8 cellular contexts compared by ENCODE assay signal in the genomic region with DNA sequence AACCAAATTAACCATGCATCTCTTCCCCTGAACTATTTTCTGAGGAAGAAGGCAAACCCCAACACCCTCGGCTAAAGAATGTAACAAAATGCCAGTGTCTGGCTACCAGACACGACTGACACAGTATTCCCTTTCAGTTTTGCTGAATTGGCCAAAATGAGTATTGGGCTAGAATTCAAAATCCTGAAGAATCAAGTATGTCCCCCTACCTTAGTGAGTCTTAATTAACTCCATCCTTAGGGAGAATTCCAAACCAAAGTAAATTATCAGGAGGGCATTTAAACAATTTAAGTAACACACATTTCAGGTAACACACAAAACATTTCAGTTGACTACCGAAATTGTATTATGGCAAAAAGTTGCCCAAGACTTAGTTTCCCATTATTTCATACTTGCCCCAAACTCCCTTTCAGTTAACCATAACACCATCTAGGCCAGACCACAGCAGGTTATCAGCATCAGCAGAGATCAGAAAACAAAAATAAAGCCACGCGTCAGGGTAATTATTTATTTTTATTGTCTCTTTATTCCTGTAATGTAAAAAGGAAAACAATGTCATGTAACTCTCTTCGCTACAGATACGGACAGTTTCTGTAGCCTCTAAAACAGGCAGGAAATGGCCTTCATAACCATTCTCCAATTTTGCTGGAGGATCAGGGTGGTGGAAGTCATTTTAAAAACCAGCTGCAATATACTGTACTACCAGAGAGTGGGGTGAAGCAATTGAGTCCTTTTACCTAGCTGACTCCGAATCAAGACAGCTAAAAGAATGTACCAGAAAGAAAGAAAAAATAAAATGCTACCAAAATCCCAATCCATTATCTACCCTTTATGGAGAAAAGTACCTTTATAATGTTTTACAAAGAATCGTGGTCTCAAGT. TPM values are rescaled to one million over a fixed set of nuclear protein-coding genes. Genes with fewer than 3 reads are reported as not detected.
DNase-seq lines count a peak whose midpoint lies in the region; ATAC-seq and TF ChIP-seq lines count a peak whose summit lies in the region.

No MANE protein-coding gene starts in this region.

- peak overlapping the region; percentile 80 for H3K4me2 ChIP-seq in OCI-LY3 (ENCODE audit: low read length)

- H3K27me3 Mint-ChIP-seq in chondrocyte (ENCODE audit: low read depth), result no peaks in the 10 kb centered on the region

- no peak for ATAC-seq in HG03139 (IDR thresholded peaks at IDR 0.05; ENCODE audit: unreplicated experiment)

- H3K4me3 ChIP-seq in OCI-LY3 (ENCODE audit: low read length), result peak overlapping the region; percentile 82
- H3K4me3 ChIP-seq in mononuclear cell (ENCODE audit: low read length), result peak overlapping the region; percentile 99

- no peak overlapping the region for H2AFZ ChIP-seq in OCI-LY3 (ENCODE audit: low read depth, low read length)

- no peak; the same call in 1 of the 2 replicates for TF ChIP-seq CTCF in OCI-LY3 (IDR thresholded peaks at IDR 0.05; ENCODE audit: low read depth, low read length)
- TF ChIP-seq CTCF in chondrocyte (IDR thresholded peaks at IDR 0.05), result peak; percentile 69
- no peak for TF ChIP-seq CTCF in GM13976 (IDR thresholded peaks at IDR 0.05; ENCODE audit: borderline replicate concordance, control extremely low read depth, extremely low read depth, insufficient read depth, missing control alignments)

- peak overlapping the region; percentile 73 for H3K4me3 Mint-ChIP-seq in chondrocyte (ENCODE audit: unreplicated experiment)

- peak overlapping the region; percentile 90 for H3K27ac Mint-ChIP-seq in chondrocyte (ENCODE audit: unreplicated experiment)

- H4K20me1 ChIP-seq in OCI-LY3 (ENCODE audit: insufficient read depth, low read length), result peaks cover 69% of the 10 kb centered on the region

- peak; percentile 10 for DNase-seq in stimulated activated CD4-positive, alpha-beta T cell treated with anti-CD3 and anti-CD28 coated beads, Interleukin-4, amount 100 ng/mL, for 24 hours
- no peak for DNase-seq in stimulated activated CD4-positive, alpha-beta T cell treated with anti-CD3 and anti-CD28 coated beads, Interleukin-1b, Interleukin-23, amount 100 ng/mL, for 48 hours
- DNase-seq in chondrocyte (ENCODE audit: low spot score) (no peak), epidermal melanocyte (ENCODE audit: insufficient read length, low spot score) (no peak), GM13976 (ENCODE audit: low spot score) (no peak)

- H3K27me3 ChIP-seq in OCI-LY3 (ENCODE audit: low read depth, low read length) (no peaks in the 10 kb centered on the region), mononuclear cell (ENCODE audit: insufficient read depth, low read length) (no peaks in the 10 kb centered on the region)

- H3K36me3 ChIP-seq in OCI-LY3 (replicated peaks; ENCODE audit: low read depth, low read length), result peaks cover 69% of the 10 kb centered on the region

- peak overlapping the region; percentile 98 for H3K9ac ChIP-seq in OCI-LY3 (ENCODE audit: low read length)

- H3K9me3 ChIP-seq in OCI-LY3 (ENCODE audit: insufficient read depth, low read length), result no peaks in the 10 kb centered on the region
- no peaks in the 10 kb centered on the region for H3K9me3 ChIP-seq in mononuclear cell (ENCODE audit: low read depth, low read length)

- peaks cover 3% of the 10 kb centered on the region for H3K36me3 Mint-ChIP-seq in chondrocyte (ENCODE audit: low read depth)

- H3K9me3 Mint-ChIP-seq in chondrocyte (ENCODE audit: low read depth), result no peaks in the 10 kb centered on the region

- peaks cover 98% of the 10 kb centered on the region for H3K79me2 ChIP-seq in OCI-LY3 (ENCODE audit: low read length)

- H3K4me1 Mint-ChIP-seq in chondrocyte (ENCODE audit: low read depth), result peaks cover 71% of the 10 kb centered on the region

- in situ Hi-C loops in GM13976 (cut with MboI; ENCODE audit: low sequenced_read_pairs, unreplicated experiment), result no loop called here

- peak overlapping the region; percentile 95 for H3K27ac ChIP-seq in OCI-LY3 (ENCODE audit: low read length)

- H3K4me1 ChIP-seq in OCI-LY3 (ENCODE audit: low read length) (peaks cover 59% of the 10 kb centered on the region), mononuclear cell (ENCODE audit: insufficient read depth, low read length) (peaks cover 76% of the 10 kb centered on the region)

RNA-seq across cellular contexts. Expression of a gene that starts 1.9 kb away (rescaled TPM):
- total RNA-seq in chondrocyte (74.1 to 133 TPM (median 82.5 TPM) in 3 replicates), mononuclear cell (75.1 TPM)

RNA-seq across cellular contexts. Expression of a gene that starts 2.1 kb away (rescaled TPM):
- total RNA-seq in chondrocyte, result 13.6 to 21.3 TPM (median 15.1 TPM) in 3 replicates
- 6.3 TPM for total RNA-seq in mononuclear cell
